ENCODE assay signal across 8 cellular contexts in the genomic region with DNA sequence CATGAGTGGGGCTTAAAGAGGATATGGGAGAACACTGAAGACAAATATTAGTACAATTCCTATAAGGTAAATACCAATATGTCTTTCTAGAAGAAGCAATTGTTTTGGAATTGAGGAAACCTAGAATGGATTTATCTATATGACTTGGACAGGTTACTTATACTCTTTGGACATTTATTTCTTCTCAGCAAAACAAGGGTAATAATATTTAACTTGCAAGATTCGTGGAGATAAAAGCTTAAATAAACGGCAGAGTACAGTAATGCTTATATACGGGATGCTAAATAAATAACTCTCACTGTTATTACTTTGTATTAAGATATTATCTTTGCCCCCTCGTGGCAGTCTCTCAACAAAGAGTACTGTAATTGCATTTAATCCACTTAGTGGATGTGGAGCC. TPM values are rescaled to one million over a fixed set of nuclear protein-coding genes. Genes with fewer than 3 reads are reported as not detected.
"Had no signal": no experiment of that assay in that cellular context is flagged by ENCODE, and none has a peak within 500 bp of the region (broad histone marks: within the 10 kb centered on the region; RNA-seq: fewer than 3 reads in every experiment).

No MANE protein-coding gene starts in this region.

- H3K36me3 ChIP-seq: HAP-1 had no signal

- H3K9me3 ChIP-seq: HAP-1 had no signal

- H3K4me3 ChIP-seq: GM23248, HAP-1 had no signal

- H2AFZ ChIP-seq: GM23248 had no signal

- H3K27ac ChIP-seq: GM23248 had no signal

- H3K4me3 Mint-ChIP-seq: HFFc6 had no signal

- H3K9ac ChIP-seq: GM23248 had no signal

- DNase-seq: GM23248, GOT3, H7, HFFc6, IMR-90 had no signal

- ATAC-seq: HCT116 had no signal

- H3K27ac Mint-ChIP-seq: HFFc6 had no signal

- H3K9me3 Mint-ChIP-seq: HFFc6 had no signal

RNA-seq across cellular contexts. Expression of gene DMRTA1, which starts 8.6 kb away (rescaled TPM):
- total RNA-seq: HFFc6, HT-29 had no signal
- polyA plus RNA-seq: GM23248 had no signal
